In the genomic region with DNA sequence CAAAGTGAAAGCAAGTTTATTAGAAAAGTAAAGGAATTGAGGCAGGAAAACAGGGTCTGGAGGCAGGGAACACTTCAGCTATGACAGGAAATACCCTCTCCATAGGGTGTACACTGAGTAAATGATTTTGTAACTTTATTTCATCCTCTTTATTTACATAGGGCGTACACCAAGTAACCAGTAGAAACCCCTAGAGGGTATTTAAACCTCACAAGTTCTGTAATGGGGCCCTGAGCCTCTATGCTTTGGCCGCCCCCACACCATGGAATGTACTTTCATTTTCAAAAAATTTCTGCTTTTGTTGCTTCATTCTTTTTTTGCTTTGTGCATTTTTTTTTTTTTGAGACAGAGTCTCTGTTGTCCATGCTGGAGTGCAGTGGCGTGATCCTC, we compare ENCODE assay signal across 9 cellular contexts. TPM values are rescaled to one million over a fixed set of nuclear protein-coding genes. Genes with fewer than 3 reads are reported as not detected.
DNase-seq lines count a peak whose midpoint lies in the region; ATAC-seq and TF ChIP-seq lines count a peak whose summit lies in the region.
"Had no signal": no experiment of that assay in that cellular context is flagged by ENCODE, and none has a peak within 500 bp of the region (broad histone marks: within the 10 kb centered on the region; RNA-seq: fewer than 3 reads in every experiment).

No MANE protein-coding gene starts in this region.

- no peaks in the 10 kb centered on the region for H3K9me2 ChIP-seq in Karpas-422 (replicated peaks; ENCODE audit: insufficient read depth, low read length)

- H4K20me1 ChIP-seq in BLaER1 treated with 17β-estradiol and CSF1 and Interleukin-3, amounts not matched to agents 10 nM and 100 nM: peaks cover 0 to 9% (median 0%) of the 10 kb centered on the region in 11 experiments; a peak in 5 of 22 replicates
- no peaks in the 10 kb centered on the region for H4K20me1 ChIP-seq in Karpas-422 (ENCODE audit: insufficient read depth, low read depth, low read length)

- H3K79me2 ChIP-seq in Karpas-422 (ENCODE audit: low read length): peaks cover 15% of the 10 kb centered on the region

- peak overlapping the region in 10 of 11 experiments; percentile 80 to 95 (median 90); a peak in 20 of 22 replicates for H3K27ac ChIP-seq in BLaER1 treated with 17β-estradiol and CSF1 and Interleukin-3, amounts not matched to agents 10 nM and 100 nM
- H3K27ac ChIP-seq in Karpas-422 (ENCODE audit: low read length) (no peak overlapping the region), breast epithelium (peak overlapping the region; percentile 92 to 93)

- peak; percentile 59 for DNase-seq in Karpas-422
- no peak for DNase-seq in breast epithelium (ENCODE audit: low spot score in 2 of 2)
- no peak for DNase-seq in natural killer cell
- no peak for DNase-seq in midbrain (lab: John Stamatoyannopoulos, UW)
- DNase-seq in AG08396 (ENCODE audit: low spot score): no peak
- DNase-seq in putamen (ENCODE audit: low spot score): no peak
- DNase-seq: activated effector memory CD4-positive, alpha-beta T cell treated with Interleukin-2 at 50 U/mL for 16 hours had no signal

- no peaks in the 10 kb centered on the region for H3K9me3 ChIP-seq in BLaER1 treated with 17β-estradiol and CSF1 and Interleukin-3, amounts not matched to agents 10 nM and 100 nM (replicated peaks in 1 of 11)
- H3K9me3 ChIP-seq in Karpas-422 (ENCODE audit: low read length): no peaks in the 10 kb centered on the region
- H3K9me3 ChIP-seq in breast epithelium: no peaks in the 10 kb centered on the region

- H3K4me3 Mint-ChIP-seq in natural killer cell: peak overlapping the region; percentile 90

- TF ChIP-seq CTCF in breast epithelium (IDR thresholded peaks at IDR 0.05) (no peak), natural killer cell (IDR thresholded peaks at IDR 0.05) (no peak)

- no peaks in the 10 kb centered on the region for H3K27me3 Mint-ChIP-seq in natural killer cell (ENCODE audit: low read depth in 2 of 2)

- peaks cover 17 to 20% of the 10 kb centered on the region in 2 donors for H3K4me1 Mint-ChIP-seq in natural killer cell

- no peak overlapping the region for H2AFZ ChIP-seq in Karpas-422 (ENCODE audit: low read length)

- peak overlapping the region; percentile 79 to 95 (median 88) for H3K4me2 ChIP-seq in BLaER1 treated with 17β-estradiol and CSF1 and Interleukin-3, amounts not matched to agents 10 nM and 100 nM
- peak overlapping the region; percentile 77 for H3K4me2 ChIP-seq in Karpas-422 (ENCODE audit: low read depth, low read length, poor library complexity, severe bottlenecking)

- H3K27ac Mint-ChIP-seq in natural killer cell: peak overlapping the region; percentile 85 to 88

- no peak for TF ChIP-seq POLR2A in breast epithelium (IDR thresholded peaks at IDR 0.05)

- peak overlapping the region; percentile 85 to 95 (median 90); a peak in 20 of 22 replicates for H3K9ac ChIP-seq in BLaER1 treated with 17β-estradiol and CSF1 and Interleukin-3, amounts not matched to agents 10 nM and 100 nM
- H3K9ac ChIP-seq in Karpas-422 (ENCODE audit: low read length): peak overlapping the region; percentile 97

- peaks cover 0 to 6% (median 0%) of the 10 kb centered on the region in 11 experiments; a peak in 2 of 22 replicates for H3K36me3 ChIP-seq in BLaER1 treated with 17β-estradiol and CSF1 and Interleukin-3, amounts not matched to agents 10 nM and 100 nM
- H3K36me3 ChIP-seq in Karpas-422 (ENCODE audit: insufficient read depth, low read length) (no peaks in the 10 kb centered on the region), breast epithelium (no peaks in the 10 kb centered on the region)

- H3K4me1 ChIP-seq in BLaER1 treated with 17β-estradiol and CSF1 and Interleukin-3, amounts not matched to agents 10 nM and 100 nM: peaks cover 59 to 62% (median 61%) of the 10 kb centered on the region in 10 experiments
- H3K4me1 ChIP-seq in Karpas-422 (ENCODE audit: low read length) (peaks cover 18% of the 10 kb centered on the region), breast epithelium (peaks cover 7 to 14% of the 10 kb centered on the region in 2 donors)

- peak overlapping the region; percentile 75 to 90 (median 82); a peak in 19 of 20 replicates for H3K4me3 ChIP-seq in BLaER1 treated with 17β-estradiol and CSF1 and Interleukin-3, amounts not matched to agents 10 nM and 100 nM
- H3K4me3 ChIP-seq in Karpas-422 (ENCODE audit: low read length) (peak overlapping the region; percentile 99), breast epithelium (peak overlapping the region; percentile 71 to 91 (median 90))

- intact Hi-C loops in breast epithelium (cut with DNase I; ENCODE audit: low total_unique reads): no loop called here
- intact Hi-C loops in natural killer cell (cut with micrococcal nuclease): loop anchor here (10.0 kb wide), 1 partner anchor 674 kb away; a partner anchor contains a TSS

- no peaks in the 10 kb centered on the region for H3K9me3 Mint-ChIP-seq in natural killer cell

- ATAC-seq in natural killer cell (no peak), GM19467 (IDR thresholded peaks at IDR 0.05; ENCODE audit: unreplicated experiment) (no peak)

- H3K27me3 ChIP-seq in BLaER1 treated with 17β-estradiol and CSF1 and Interleukin-3, amounts not matched to agents 10 nM and 100 nM: no peaks in the 10 kb centered on the region
- H3K27me3 ChIP-seq in Karpas-422 (ENCODE audit: low read length): no peaks in the 10 kb centered on the region
- H3K27me3 ChIP-seq in breast epithelium: no peaks in the 10 kb centered on the region

- H3K36me3 Mint-ChIP-seq in natural killer cell: no peaks in the 10 kb centered on the region

RNA-seq across cellular contexts. Expression of a gene that starts 1.4 kb away (rescaled TPM):
- 29.9 and 70.4 TPM in 2 replicates for total RNA-seq in Karpas-422 (2014; rRNA removed; shearing (Covaris generic); ENCODE audit: low replicate concordance)
- 10 to 100 TPM; 32.6 to 52.8 (median 45.4) TPM for total RNA-seq in breast epithelium
- 10 to 100 TPM; 19.0 to 21.4 (median 20.5) TPM for total RNA-seq in natural killer cell

RNA-seq across cellular contexts. Expression of a gene that starts 15.3 kb away (rescaled TPM):
- not detected in 2 replicates for total RNA-seq in Karpas-422 (2014; rRNA removed; shearing (Covaris generic); ENCODE audit: low replicate concordance)
- 1 to 10 TPM in 2 of 3 donors, not detected in 1; 6.6 to 8.2 TPM for total RNA-seq in breast epithelium
- total RNA-seq in natural killer cell: under 1 TPM in 1 of 3 donors, not detected in 2; 0.14 TPM

RNA-seq across cellular contexts. Expression of a gene that starts 40.8 kb away (rescaled TPM):
- 10.3 and 13.8 TPM in 2 replicates for total RNA-seq in Karpas-422 (2014; rRNA removed; shearing (Covaris generic); ENCODE audit: low replicate concordance)
- 10 to 100 TPM; 14.4 to 25.9 (median 25.2) TPM for total RNA-seq in breast epithelium
- 10 to 100 TPM; 57.9 to 71.3 (median 62.8) TPM for total RNA-seq in natural killer cell
